ENCODE assay signal across 8 cellular contexts in genomic region chr2:190534310-190535118, GRCh38.
DNase-seq lines count a peak whose midpoint lies in the region; ATAC-seq and TF ChIP-seq lines count a peak whose summit lies in the region.

A gene with protein sequence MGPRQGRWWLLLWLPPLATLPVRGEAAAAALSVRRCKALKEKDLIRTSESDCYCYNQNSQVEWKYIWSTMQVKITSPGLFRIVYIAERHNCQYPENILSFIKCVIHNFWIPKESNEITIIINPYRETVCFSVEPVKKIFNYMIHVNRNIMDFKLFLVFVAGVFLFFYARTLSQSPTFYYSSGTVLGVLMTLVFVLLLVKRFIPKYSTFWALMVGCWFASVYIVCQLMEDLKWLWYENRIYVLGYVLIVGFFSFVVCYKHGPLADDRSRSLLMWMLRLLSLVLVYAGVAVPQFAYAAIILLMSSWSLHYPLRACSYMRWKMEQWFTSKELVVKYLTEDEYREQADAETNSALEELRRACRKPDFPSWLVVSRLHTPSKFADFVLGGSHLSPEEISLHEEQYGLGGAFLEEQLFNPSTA (minus strand): TSS chr2:190534722. CDS start chr2:190534655, 67 bp downstream.

- peaks cover 2% of the 10 kb centered on the region for H3K36me3 Mint-ChIP-seq in memory B cell

- H3K9me3 ChIP-seq in BLaER1 treated with 17β-estradiol and CSF1 and Interleukin-3, amounts not matched to agents 10 nM and 100 nM (replicated peaks in 1 of 11) = peaks cover 28 to 34% (median 33%) of the 10 kb centered on the region in 11 experiments
- H3K9me3 ChIP-seq in effector memory CD4-positive, alpha-beta T cell (ENCODE audit: control insufficient read depth, low read length) = no peaks in the 10 kb centered on the region

- peak within 1 kb of the TSS; percentile 81 to 99 (median 90) for H3K4me2 ChIP-seq in BLaER1 treated with 17β-estradiol and CSF1 and Interleukin-3, amounts not matched to agents 10 nM and 100 nM

- peak; percentile 94 for TF ChIP-seq POLR2A in GM19099 (IDR thresholded peaks at IDR 0.05; ENCODE audit: extremely low read depth, insufficient read length, low read depth)

- peak within 1 kb of the TSS; percentile 60 to 81 (median 72) for H3K4me3 ChIP-seq in BLaER1 treated with 17β-estradiol and CSF1 and Interleukin-3, amounts not matched to agents 10 nM and 100 nM
- peak within 1 kb of the TSS; percentile 54 for H3K4me3 ChIP-seq in effector memory CD4-positive, alpha-beta T cell (ENCODE audit: insufficient read depth, low read depth, low read length, poor library complexity, severe bottlenecking)

- no peaks in the 10 kb centered on the region for H4K20me1 ChIP-seq in BLaER1 treated with 17β-estradiol and CSF1 and Interleukin-3, amounts not matched to agents 10 nM and 100 nM

- H3K27ac Mint-ChIP-seq in memory B cell = peak within 1 kb of the TSS; percentile 99

- peak within 1 kb of the TSS; percentile 80 to 98 (median 96) for H3K27ac ChIP-seq in BLaER1 treated with 17β-estradiol and CSF1 and Interleukin-3, amounts not matched to agents 10 nM and 100 nM
- peak within 1 kb of the TSS; percentile 86 for H3K27ac ChIP-seq in effector memory CD4-positive, alpha-beta T cell (ENCODE audit: insufficient read depth, low read length, poor library complexity, severe bottlenecking)

- ATAC-seq in HG03378 (IDR thresholded peaks at IDR 0.05; ENCODE audit: unreplicated experiment) (peak; percentile 55), memory B cell (ENCODE audit: low read depth) (peak; percentile 79)

- peak within 1 kb of the TSS; percentile 96 for H3K4me3 Mint-ChIP-seq in memory B cell

- peak within 1 kb of the TSS; percentile 85 to 97 (median 94) for H3K9ac ChIP-seq in BLaER1 treated with 17β-estradiol and CSF1 and Interleukin-3, amounts not matched to agents 10 nM and 100 nM

- H3K4me1 ChIP-seq in BLaER1 treated with 17β-estradiol and CSF1 and Interleukin-3, amounts not matched to agents 10 nM and 100 nM = peaks cover 35 to 57% (median 49%) of the 10 kb centered on the region in 10 experiments
- peaks cover 10% of the 10 kb centered on the region for H3K4me1 ChIP-seq in effector memory CD4-positive, alpha-beta T cell (ENCODE audit: control insufficient read depth, insufficient read depth, low read length, poor library complexity, severe bottlenecking)

- H3K4me1 Mint-ChIP-seq in memory B cell = peaks cover 24% of the 10 kb centered on the region

- H3K36me3 ChIP-seq in BLaER1 treated with 17β-estradiol and CSF1 and Interleukin-3, amounts not matched to agents 10 nM and 100 nM = peaks cover 0 to 17% (median 8%) of the 10 kb centered on the region in 11 experiments; a peak in 11 of 22 replicates
- no peaks in the 10 kb centered on the region for H3K36me3 ChIP-seq in effector memory CD4-positive, alpha-beta T cell (ENCODE audit: control insufficient read depth, insufficient read depth, low read length)

- DNase-seq in NCI-H774 (lab: John Stamatoyannopoulos, UW) (peak; percentile 89), memory B cell (ENCODE audit: low spot score in 2 of 2) (peak; percentile 84 to 87)
- DNase-seq in activated CD8-positive, alpha-beta memory T cell treated with anti-CD3 and anti-CD28 coated beads for 1 hour (ENCODE audit: extremely low read depth in 1 of 2, low read depth in 1 of 2) = peak; percentile 46 to 72
- peak; percentile 63 to 73 (median 67) for DNase-seq in effector memory CD4-positive, alpha-beta T cell
- peak; percentile 53 for DNase-seq in stimulated activated CD8-positive, alpha-beta memory T cell treated with anti-CD3 and anti-CD28 coated beads, Interleukin-15, amount 100 ng/mL, for 1 hour (ENCODE audit: low read depth)

- H3K9me3 Mint-ChIP-seq in memory B cell = peaks cover 8% of the 10 kb centered on the region

- no peaks in the 10 kb centered on the region for H3K27me3 Mint-ChIP-seq in memory B cell

- H3K27me3 ChIP-seq in BLaER1 treated with 17β-estradiol and CSF1 and Interleukin-3, amounts not matched to agents 10 nM and 100 nM = no peaks in the 10 kb centered on the region
- no peaks in the 10 kb centered on the region for H3K27me3 ChIP-seq in effector memory CD4-positive, alpha-beta T cell (replicated peaks; ENCODE audit: control insufficient read depth, insufficient read depth, low read length, poor library complexity, severe bottlenecking)

Comparison
In these comparisons a context has a peak if more than half of its experiments do, and no peak if none do; other contexts are left out.
1. Peak in every context shown above with its lines: DNase-seq, ATAC-seq, H3K4me3 ChIP-seq and H3K27ac ChIP-seq.